Comparison of ENCODE assay signal across 1 cellular context in the genomic region with DNA sequence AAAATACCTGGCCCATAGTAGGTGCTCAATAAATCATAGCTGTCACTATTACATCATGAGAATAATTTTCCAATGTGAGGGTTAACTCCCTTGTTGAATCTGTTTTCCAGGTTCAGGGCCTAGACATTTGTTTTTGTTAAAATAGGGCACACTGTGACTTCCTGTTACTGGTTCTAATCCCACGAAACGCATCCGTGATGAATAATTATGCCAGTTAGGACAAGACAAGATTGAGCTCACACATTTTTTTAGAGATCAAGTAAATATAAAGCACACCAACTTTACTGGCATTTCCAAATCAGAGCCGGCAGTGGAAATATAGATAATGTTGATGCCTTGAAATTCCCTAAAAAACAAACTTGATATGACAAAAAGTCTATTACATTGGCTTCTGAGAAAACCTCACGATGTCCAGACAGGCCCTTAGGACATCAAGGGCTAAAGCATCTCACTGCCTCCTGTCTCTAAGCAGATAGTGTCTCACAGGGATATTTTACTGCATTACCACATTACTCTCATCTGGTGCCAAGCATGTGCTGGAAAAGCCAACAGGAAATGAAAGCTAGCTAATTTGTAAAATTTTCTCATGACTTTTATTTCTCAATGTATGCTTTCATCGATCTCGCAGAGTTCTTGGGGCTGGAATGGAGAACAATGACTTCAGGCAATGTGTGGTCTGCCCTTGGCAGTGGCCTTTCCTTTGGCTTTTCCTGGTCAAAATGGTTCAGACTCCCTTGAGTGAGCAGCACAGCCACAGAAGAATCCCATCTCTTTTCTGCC.
TF ChIP-seq lines count a peak whose summit lies in the region.

No MANE protein-coding gene starts in this region.

TF ChIP-seq in IMR-90, 13 proteins besides CTCF, POLR2A, EP300 and RAD21:
- TF ChIP-seq MAZ (IDR thresholded peaks at IDR 0.05; ENCODE audit: borderline replicate concordance, low read depth, low read length) = no peak
- TF ChIP-seq FOS (IDR thresholded peaks at IDR 0.05; ENCODE audit: low read depth, low read length) = no peak
- TF ChIP-seq, protein P1, sequence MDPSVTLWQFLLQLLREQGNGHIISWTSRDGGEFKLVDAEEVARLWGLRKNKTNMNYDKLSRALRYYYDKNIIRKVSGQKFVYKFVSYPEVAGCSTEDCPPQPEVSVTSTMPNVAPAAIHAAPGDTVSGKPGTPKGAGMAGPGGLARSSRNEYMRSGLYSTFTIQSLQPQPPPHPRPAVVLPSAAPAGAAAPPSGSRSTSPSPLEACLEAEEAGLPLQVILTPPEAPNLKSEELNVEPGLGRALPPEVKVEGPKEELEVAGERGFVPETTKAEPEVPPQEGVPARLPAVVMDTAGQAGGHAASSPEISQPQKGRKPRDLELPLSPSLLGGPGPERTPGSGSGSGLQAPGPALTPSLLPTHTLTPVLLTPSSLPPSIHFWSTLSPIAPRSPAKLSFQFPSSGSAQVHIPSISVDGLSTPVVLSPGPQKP (IDR thresholded peaks at IDR 0.05; ENCODE audit: borderline replicate concordance, low read depth, low read length) = no peak
- TF ChIP-seq, protein P2, sequence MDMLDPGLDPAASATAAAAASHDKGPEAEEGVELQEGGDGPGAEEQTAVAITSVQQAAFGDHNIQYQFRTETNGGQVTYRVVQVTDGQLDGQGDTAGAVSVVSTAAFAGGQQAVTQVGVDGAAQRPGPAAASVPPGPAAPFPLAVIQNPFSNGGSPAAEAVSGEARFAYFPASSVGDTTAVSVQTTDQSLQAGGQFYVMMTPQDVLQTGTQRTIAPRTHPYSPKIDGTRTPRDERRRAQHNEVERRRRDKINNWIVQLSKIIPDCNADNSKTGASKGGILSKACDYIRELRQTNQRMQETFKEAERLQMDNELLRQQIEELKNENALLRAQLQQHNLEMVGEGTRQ (IDR thresholded peaks at IDR 0.05; ENCODE audit: low read depth, low read length) = no peak
- TF ChIP-seq MAFK (IDR thresholded peaks at IDR 0.05; ENCODE audit: low read depth, low read length) = no peak
- no peak for TF ChIP-seq SMC3 (IDR thresholded peaks at IDR 0.05; ENCODE audit: low read depth, low read length)
- TF ChIP-seq NFE2L2 (IDR thresholded peaks at IDR 0.05; ENCODE audit: low read depth, low read length) = no peak
- TF ChIP-seq RFX5 (IDR thresholded peaks at IDR 0.05; ENCODE audit: low read depth, low read length) = no peak
- TF ChIP-seq MXI1 (IDR thresholded peaks at IDR 0.05; ENCODE audit: borderline replicate concordance, low read depth, low read length) = no peak
- no peak for TF ChIP-seq CHD1 (IDR thresholded peaks at IDR 0.05; ENCODE audit: low read depth, low read length)
- no peak for TF ChIP-seq CEBPB (IDR thresholded peaks at IDR 0.05; ENCODE audit: low read depth, low read length)
TF ChIP-seq in IMR-90: peak in this region for 0.
